9 cellular contexts compared by ENCODE assay signal in genomic region chr2:231452799-231453508, GRCh38. TPM values are rescaled to one million over a fixed set of nuclear protein-coding genes. Genes with fewer than 3 reads are reported as not detected.
DNase-seq lines count a peak whose midpoint lies in the region; ATAC-seq, FAIRE-seq and TF ChIP-seq lines count a peak whose summit lies in the region.
"Had no signal": no experiment of that assay in that cellular context is flagged by ENCODE, and none has a peak within 500 bp of the region (broad histone marks: within the 10 kb centered on the region; RNA-seq: fewer than 3 reads in every experiment).

No MANE protein-coding gene starts in this region.

- peaks cover 67% of the 10 kb centered on the region for H3K36me3 ChIP-seq in OCI-LY1 (ENCODE audit: insufficient read depth, low read length)
- H3K36me3 ChIP-seq in H1 (ENCODE audit: control insufficient read depth in 2 of 4, insufficient read depth in 4 of 4, low read length in 3 of 4): peaks cover 34 to 55% (median 48%) of the 10 kb centered on the region in 4 experiments

- H3K4me3 ChIP-seq in OCI-LY1 (ENCODE audit: low read depth, low read length, poor library complexity, severe bottlenecking): no peak overlapping the region
- no peak overlapping the region for H3K4me3 ChIP-seq in H1 (ENCODE audit: extremely low read depth in 1 of 4, insufficient read depth in 2 of 4, low read depth in 3 of 4, low read length in 4 of 4)

- 0 out of 2 replicates have a peak, but pooled peaks cover 2% of the 10 kb centered on the region for H4K20me1 ChIP-seq in OCI-LY1 (ENCODE audit: insufficient read depth, low read length)
- peaks cover 8 to 10% of the 10 kb centered on the region in 2 experiments for H4K20me1 ChIP-seq in H1 (replicated peaks in 1 of 2; ENCODE audit: control insufficient read depth in 1 of 2, insufficient read depth in 2 of 2, low read length in 2 of 2)

- peak overlapping the region; percentile 22; the same call in 1 of the 2 replicates for H2BK5ac ChIP-seq in H1 (ENCODE audit: low read depth, low read length)

- H4K8ac ChIP-seq in H1 (ENCODE audit: extremely low read depth, insufficient read depth, low read length): no peak overlapping the region

- no peak overlapping the region for H3K23ac ChIP-seq in H1 (ENCODE audit: insufficient read length)

- ATAC-seq in sciatic nerve (no peak), HG03565 (IDR thresholded peaks at IDR 0.05; ENCODE audit: unreplicated experiment) (no peak)

- H2BK120ac ChIP-seq in H1 (replicated peaks; ENCODE audit: low read depth, low read length): no peak overlapping the region

- peak; percentile 52 to 83; a peak in 2 of 3 replicates for TF ChIP-seq POLR2A in H1 (IDR thresholded peaks at IDR 0.05; ENCODE audit: control extremely low read depth in 1 of 2, low read depth in 2 of 2, low read length in 2 of 2)

- no peak overlapping the region for H2BK15ac ChIP-seq in H1 (ENCODE audit: low read length)

- H3K18ac ChIP-seq in H1 (ENCODE audit: extremely low read depth, low read length): no peak overlapping the region; the same call in 1 of the 2 replicates

- H3K56ac ChIP-seq in H1 (replicated peaks; ENCODE audit: insufficient read length, low read depth, low read length): no peak overlapping the region

- no peaks in the 10 kb centered on the region for H3K27me3 ChIP-seq in OCI-LY1 (ENCODE audit: insufficient read depth, low read length)
- no peaks in the 10 kb centered on the region for H3K27me3 ChIP-seq in H1 (replicated peaks in 1 of 4; ENCODE audit: control insufficient read depth in 3 of 4, extremely low read depth in 1 of 4, insufficient read depth in 3 of 4, low read length in 3 of 4)

- DNase-seq in NCI-H748 (lab: John Stamatoyannopoulos, UW; ENCODE audit: unreplicated experiment) (peak; percentile 51), NCI-H748 treated with DMSO at 0.1 percent for 48 hours (lab: John Stamatoyannopoulos, UW) (no peak), H1 (ENCODE audit: low read depth in 1 of 2, low spot score in 2 of 2) (peak in 1 of 2 experiments; percentile 65), sciatic nerve (ENCODE audit: low spot score) (peak; percentile 40), NCI-H1930 (lab: John Stamatoyannopoulos, UW) (no peak), NCI-H526 treated with DMSO at 0.1 percent for 48 hours (lab: John Stamatoyannopoulos, UW) (no peak)
- DNase-seq: substantia nigra had no signal

- H3K79me2 ChIP-seq in OCI-LY1 (ENCODE audit: insufficient read depth, low read length) (no peaks in the 10 kb centered on the region), H1 (ENCODE audit: control insufficient read depth in 1 of 2, insufficient read depth in 2 of 2, low read length in 2 of 2) (no peaks in the 10 kb centered on the region)

- H2BK12ac ChIP-seq in H1 (ENCODE audit: low read depth, low read length): no peak overlapping the region

- H2AK5ac ChIP-seq in H1 (ENCODE audit: low read depth, low read length): no peak overlapping the region

- no peak overlapping the region for H3K14ac ChIP-seq in H1 (ENCODE audit: insufficient read length)

- intact Hi-C loops in sciatic nerve (cut with DNase I): no loop called here

- H3K27ac ChIP-seq in OCI-LY1 (ENCODE audit: low read depth, low read length, poor library complexity, severe bottlenecking) (peak overlapping the region; percentile 63), H1 (ENCODE audit: low read depth, low read length) (peak overlapping the region; percentile 44; the same call in 1 of the 2 replicates)

- no peak overlapping the region for H4K5ac ChIP-seq in H1 (ENCODE audit: insufficient read length, low read depth, low read length)

- CTCF ChIA-PET in H1 (lab: Charles Lee; ENCODE audit: partially characterized antibody): interaction anchor here (0.7 to 9.9 kb wide), 22 partner anchors 9 to 352 kb away, joined by 3 to 122 read pairs (median 6); no protein-coding TSS in a partner anchor

- H3K23me2 ChIP-seq in H1 (ENCODE audit: low read depth, low read length): no peaks in the 10 kb centered on the region

- H3K9ac ChIP-seq in OCI-LY1 (ENCODE audit: low read length): no peak overlapping the region
- no peak overlapping the region for H3K9ac ChIP-seq in H1 (replicated peaks in 1 of 4; ENCODE audit: extremely low read depth in 1 of 4, low read depth in 3 of 4, low read length in 3 of 4)

- H3K9me2 ChIP-seq in OCI-LY1 (ENCODE audit: low read depth, low read length): no peaks in the 10 kb centered on the region

- POLR2A ChIA-PET in H1 (lab: Charles Lee; ENCODE audit: partially characterized antibody): interaction anchor here (0.7 to 14.1 kb wide), 41 partner anchors 12 to 349 kb away, joined by 3 to 431 read pairs (median 5); partner anchors contain the start of genes B3GNT7 and NCL

- 81% methylated on average over 10 of the region's 10 CpGs; no CpG with 5 or more reads in 1 of the 2 experiments for WGBS in H1 (ENCODE audit: extremely low coverage in 1 of 2, insufficient coverage in 1 of 2, insufficient read length in 1 of 2, insufficient replicate concordance in 2 of 2, low coverage in 1 of 2, low lambda C conversion rate in 2 of 2, missing lambda C conversion rate in 1 of 2), 2 experiments

- H3K4ac ChIP-seq in H1 (replicated peaks; ENCODE audit: insufficient read length, low read depth, low read length): no peak overlapping the region

- no peak overlapping the region for H4K91ac ChIP-seq in H1 (replicated peaks; ENCODE audit: insufficient read length, low read length)

- peaks cover 26% of the 10 kb centered on the region for H3F3A ChIP-seq in OCI-LY1 (ENCODE audit: insufficient read depth, low read length)

- no peaks in the 10 kb centered on the region for H3K4me1 ChIP-seq in OCI-LY1 (ENCODE audit: insufficient read depth, low read length, severe bottlenecking)
- peaks cover 0 to 5% (median 2%) of the 10 kb centered on the region in 4 experiments; a peak in 3 of 7 replicates for H3K4me1 ChIP-seq in H1 (replicated peaks in 1 of 4; ENCODE audit: control insufficient read depth in 3 of 4, insufficient read depth in 4 of 4, low read length in 3 of 4)

- H3K9me3 ChIP-seq in OCI-LY1 (ENCODE audit: low read length): no peaks in the 10 kb centered on the region
- no peaks in the 10 kb centered on the region for H3K9me3 ChIP-seq in H1 (ENCODE audit: insufficient read depth in 2 of 2, low read depth in 1 of 2, low read length in 1 of 2)

- no peak for TF ChIP-seq EP300 in H1 (IDR thresholded peaks at IDR 0.05; ENCODE audit: borderline replicate concordance in 1 of 2, low read depth in 2 of 2, low read length in 2 of 2)

- no peak for TF ChIP-seq RAD21 in H1 (IDR thresholded peaks at IDR 0.05 in 1 of 2, conservative IDR thresholded peaks at IDR 0.05 in 1 of 2; ENCODE audit: low read depth in 2 of 2, low read length in 2 of 2)

- TF ChIP-seq CTCF in OCI-LY1 (IDR thresholded peaks at IDR 0.05; ENCODE audit: low read length) (no peak), H1 (IDR thresholded peaks at IDR 0.05; ENCODE audit: control extremely low read depth in 1 of 3, insufficient read depth in 1 of 3, low read depth in 1 of 3, low read length in 3 of 3) (no peak)

- H2BK20ac ChIP-seq in H1 (ENCODE audit: low read length): no peak overlapping the region

- H3K4me2 ChIP-seq in OCI-LY1 (ENCODE audit: low read length) (no peak overlapping the region), H1 (ENCODE audit: insufficient read depth in 1 of 2, low read depth in 2 of 2, low read length in 2 of 2) (no peak overlapping the region)

- H2AFZ ChIP-seq in OCI-LY1 (ENCODE audit: low read length) (no peak overlapping the region), H1 (ENCODE audit: low read length) (no peak overlapping the region)

- FAIRE-seq in H1 (lab: Jason Lieb, UNC): no peak

- H3K79me1 ChIP-seq in H1 (ENCODE audit: low read depth, low read length): no peaks in the 10 kb centered on the region

TF ChIP-seq in H1, 55 proteins besides CTCF, POLR2A, EP300 and RAD21 (continues in another document):
- TF ChIP-seq MAX (IDR thresholded peaks at IDR 0.05) (no peak), NANOG (IDR thresholded peaks at IDR 0.05; ENCODE audit: insufficient read depth, low read depth, low read length, poor library complexity, severe bottlenecking) (no peak), CHD1 (IDR thresholded peaks at IDR 0.05; ENCODE audit: low read depth, low read length) (no peak), RNF2 (IDR thresholded peaks at IDR 0.05; ENCODE audit: borderline replicate concordance, low read depth, low read length, missing control alignments, poor library complexity, severe bottlenecking) (no peak)

RNA-seq across cellular contexts. Expression of gene NCL, which starts 11.3 kb away (rescaled TPM):
- 1,442 and 1,478 TPM in 2 replicates for total RNA-seq in H1 (2021; fragmentation: NEBNext Ultra II Directional; extraction: Animal tissue kit (Norgen Biotek cat#: 25700))
- 61.2 and 61.5 TPM in 2 replicates for polyA plus RNA-seq in H1 (2011; rRNA removed)
- polyA plus RNA-seq in H1 (2011; cell fraction: cytosol; rRNA removed): 262 TPM
- 125 TPM for polyA plus RNA-seq in H1 (2011; cell fraction: nucleus; rRNA removed)
- polyA plus RNA-seq in H1 (2012, experiment 1 of 2): 864 to 1,058 TPM (median 903 TPM) in 4 replicates
- polyA plus RNA-seq in H1 (2012, experiment 2 of 2): 81.1 TPM
- 607 TPM for polyA plus RNA-seq in H1 (2013, experiment 1 of 2)
- polyA plus RNA-seq in H1 (2013, experiment 2 of 2): 625 TPM
- 73.2 and 117 TPM in 2 replicates for polyA minus RNA-seq in H1 (2011; rRNA and poly(A)+ RNA removed)
- 146 TPM for polyA minus RNA-seq in H1 (2011; cell fraction: cytosol; rRNA and poly(A)+ RNA removed)
- polyA minus RNA-seq in H1 (2011; cell fraction: nucleus; rRNA and poly(A)+ RNA removed): 137 TPM
- total RNA-seq in sciatic nerve: 393 TPM

RNA-seq across cellular contexts. Expression of gene B3GNT7, which starts 57.4 kb away (rescaled TPM):
- total RNA-seq in H1 (2021; fragmentation: NEBNext Ultra II Directional; extraction: Animal tissue kit (Norgen Biotek cat#: 25700)): 72.5 and 73.1 TPM in 2 replicates
- polyA plus RNA-seq in H1 (2011; rRNA removed): 26.4 and 27.7 TPM in 2 replicates
- polyA plus RNA-seq in H1 (2011; cell fraction: cytosol; rRNA removed): 15.1 TPM
- polyA plus RNA-seq in H1 (2011; cell fraction: nucleus; rRNA removed): 33.9 TPM
- 54.0 to 78.2 TPM (median 68.9 TPM) in 4 replicates for polyA plus RNA-seq in H1 (2012, experiment 1 of 2)
- 70.7 TPM for polyA plus RNA-seq in H1 (2012, experiment 2 of 2)
- polyA plus RNA-seq in H1 (2013, experiment 1 of 2): 150 TPM
- polyA plus RNA-seq in H1 (2013, experiment 2 of 2): 144 TPM
- polyA minus RNA-seq in H1 (2011; rRNA and poly(A)+ RNA removed): 19.3 and 21.6 TPM in 2 replicates
- 41.2 TPM for polyA minus RNA-seq in H1 (2011; cell fraction: cytosol; rRNA and poly(A)+ RNA removed)
- 19.9 TPM for polyA minus RNA-seq in H1 (2011; cell fraction: nucleus; rRNA and poly(A)+ RNA removed)
- 4.2 TPM for total RNA-seq in sciatic nerve

Comparison
In these comparisons a context has a peak if more than half of its experiments do, and no peak if none do; other contexts are left out.
1. DNase-seq: peak in NCI-H748 (single experiment) and sciatic nerve (single experiment); none in NCI-H748 treated with DMSO at 0.1 percent for 48 hours (single experiment), NCI-H1930 (0 of 2) and NCI-H526 treated with DMSO at 0.1 percent for 48 hours (single experiment).
2. RNA of gene B3GNT7, which starts 57.4 kb away (total RNA-seq): 72.5 to 73.1 TPM in H1; 4.2 TPM in sciatic nerve (single experiment); every median in the first group is over 10 times any median in the second.